ENCODE assay signal across 12 cellular contexts in genomic region chr7:24827027-24827426, GRCh38.
DNase-seq lines count a peak whose midpoint lies in the region; ATAC-seq lines count a peak whose summit lies in the region.
"Had no signal": no experiment of that assay in that cellular context is flagged by ENCODE, and none has a peak within 500 bp of the region (broad histone marks: within the 10 kb centered on the region; RNA-seq: fewer than 3 reads in every experiment).

No MANE protein-coding gene starts in this region.

- no peak for DNase-seq in CD4-positive, alpha-beta memory T cell
- DNase-seq in Karpas-422 (no peak), hypothalamus (lab: John Stamatoyannopoulos, UW) (no peak), NCI-H146 treated with DMSO at 0.1 percent for 48 hours (lab: John Stamatoyannopoulos, UW; ENCODE audit: unreplicated experiment) (no peak), caudate nucleus (lab: John Stamatoyannopoulos, UW) (no peak)
- DNase-seq in activated naive CD8-positive, alpha-beta T cell treated with anti-CD3 and anti-CD28 coated beads, Interleukin-2, amount 10 ng/mL, durations not matched to agents 7 days and 5 days = no peak
- DNase-seq in naive thymus-derived CD4-positive, alpha-beta T cell = no peak
- DNase-seq: NCI-H2107 had no signal

- H3K79me2 ChIP-seq in Karpas-422 (ENCODE audit: low read length) = peaks cover 28% of the 10 kb centered on the region

- H3K9me2 ChIP-seq in Karpas-422 (replicated peaks; ENCODE audit: insufficient read depth, low read length) = no peaks in the 10 kb centered on the region

- H3K9me3 Mint-ChIP-seq in CD4-positive, alpha-beta memory T cell = no peaks in the 10 kb centered on the region
- no peaks in the 10 kb centered on the region for H3K9me3 Mint-ChIP-seq in activated naive CD8-positive, alpha-beta T cell treated with anti-CD3 and anti-CD28 coated beads, Interleukin-2, amount 10 ng/mL, durations not matched to agents 7 days and 5 days
- no peaks in the 10 kb centered on the region for H3K9me3 Mint-ChIP-seq in naive thymus-derived CD4-positive, alpha-beta T cell
- H3K9me3 Mint-ChIP-seq: brain, CD14-positive monocyte had no signal

- H3K9ac ChIP-seq in Karpas-422 (ENCODE audit: low read length) = peak overlapping the region; percentile 8; the same call in 1 of the 2 replicates
- H3K9ac ChIP-seq: KMS-11 had no signal

- no peaks in the 10 kb centered on the region for H3K9me3 ChIP-seq in CD4-positive, alpha-beta memory T cell (ENCODE audit: control insufficient read depth in 1 of 2, low read length in 2 of 2)
- no peaks in the 10 kb centered on the region for H3K9me3 ChIP-seq in Karpas-422 (ENCODE audit: low read length)
- no peaks in the 10 kb centered on the region for H3K9me3 ChIP-seq in naive thymus-derived CD4-positive, alpha-beta T cell (ENCODE audit: control insufficient read depth in 2 of 3, low read length in 3 of 3)

- H3K36me3 ChIP-seq in CD4-positive, alpha-beta memory T cell (ENCODE audit: insufficient read depth, low read length) = peaks cover 6% of the 10 kb centered on the region
- peaks cover 69% of the 10 kb centered on the region; the same call in 1 of the 2 replicates for H3K36me3 ChIP-seq in Karpas-422 (ENCODE audit: insufficient read depth, low read length)
- peaks cover 0 to 13% (median 8%) of the 10 kb centered on the region in 3 experiments for H3K36me3 ChIP-seq in naive thymus-derived CD4-positive, alpha-beta T cell (ENCODE audit: control insufficient read depth in 2 of 3, insufficient read depth in 3 of 3, low read length in 3 of 3)

- H3K27me3 ChIP-seq in CD4-positive, alpha-beta memory T cell (ENCODE audit: insufficient read depth, low read length) = no peaks in the 10 kb centered on the region
- no peaks in the 10 kb centered on the region for H3K27me3 ChIP-seq in Karpas-422 (ENCODE audit: low read length)
- H3K27me3 ChIP-seq in naive thymus-derived CD4-positive, alpha-beta T cell (ENCODE audit: control insufficient read depth in 2 of 2, insufficient read depth in 2 of 2, low read length in 2 of 2) = no peaks in the 10 kb centered on the region

- H2AFZ ChIP-seq in Karpas-422 (ENCODE audit: low read length) = no peak overlapping the region

- intact Hi-C loops in CD4-positive, alpha-beta memory T cell (cut with micrococcal nuclease) = no loop called here
- intact Hi-C loops in naive thymus-derived CD4-positive, alpha-beta T cell (cut with micrococcal nuclease) = loop anchor here in 1 of 2 donors (10.0 kb wide), 1 partner anchor 252 kb away; the partner anchor contains the start of gene PALS2

- CTCF ChIA-PET in CD4-positive, alpha-beta memory T cell (lab: Charles Lee; ENCODE audit: partially characterized antibody) = interaction anchor here (1.2 to 3.3 kb wide), 10 partner anchors 9 to 272 kb away, joined by 3 to 18 read pairs (median 7); no protein-coding TSS in a partner anchor
- CTCF ChIA-PET in naive thymus-derived CD4-positive, alpha-beta T cell (lab: Charles Lee) = interaction anchor here (1.2 to 2.4 kb wide), 3 partner anchors 14 to 266 kb away, joined by 3 to 8 read pairs (median 7); partner anchors contain the start of gene OSBPL3

- H3K27ac Mint-ChIP-seq in CD4-positive, alpha-beta memory T cell = peak overlapping the region; percentile 87 to 96 (median 91)
- peak overlapping the region; percentile 90 for H3K27ac Mint-ChIP-seq in activated naive CD8-positive, alpha-beta T cell treated with anti-CD3 and anti-CD28 coated beads, Interleukin-2, amount 10 ng/mL, durations not matched to agents 7 days and 5 days
- peak overlapping the region; percentile 84 to 94 (median 88) for H3K27ac Mint-ChIP-seq in naive thymus-derived CD4-positive, alpha-beta T cell

- H3K27me3 Mint-ChIP-seq in CD4-positive, alpha-beta memory T cell = no peaks in the 10 kb centered on the region
- no peaks in the 10 kb centered on the region for H3K27me3 Mint-ChIP-seq in activated naive CD8-positive, alpha-beta T cell treated with anti-CD3 and anti-CD28 coated beads, Interleukin-2, amount 10 ng/mL, durations not matched to agents 7 days and 5 days
- H3K27me3 Mint-ChIP-seq in naive thymus-derived CD4-positive, alpha-beta T cell = no peaks in the 10 kb centered on the region

- H3K4me3 ChIP-seq in CD4-positive, alpha-beta memory T cell (ENCODE audit: low read length in 2 of 2) = peak overlapping the region in 1 of 2 donors; percentile 21
- no peak overlapping the region for H3K4me3 ChIP-seq in Karpas-422 (ENCODE audit: low read length)
- no peak overlapping the region for H3K4me3 ChIP-seq in naive thymus-derived CD4-positive, alpha-beta T cell (ENCODE audit: low read length)

- H3K27ac ChIP-seq in CD4-positive, alpha-beta memory T cell (ENCODE audit: low read depth, low read length) = peak overlapping the region; percentile 45
- H3K27ac ChIP-seq in Karpas-422 (ENCODE audit: low read length) = peak overlapping the region; percentile 98
- H3K27ac ChIP-seq in naive thymus-derived CD4-positive, alpha-beta T cell (ENCODE audit: low read depth, low read length) = peak overlapping the region; percentile 57
- H3K27ac ChIP-seq in caudate nucleus (ENCODE audit: low read depth, low read length) = no peak overlapping the region
- H3K27ac ChIP-seq: KMS-11 had no signal

- POLR2A ChIA-PET in CD4-positive, alpha-beta memory T cell (lab: Charles Lee; ENCODE audit: partially characterized antibody) = interaction anchor here (0.8 to 3.5 kb wide), 10 partner anchors 9 to 298 kb away, joined by 3 to 38 read pairs (median 6); partner anchors contain the start of genes CYCS and OSBPL3
- POLR2A ChIA-PET in activated naive CD8-positive, alpha-beta T cell treated with anti-CD3 and anti-CD28 coated beads, Interleukin-2, amount 10 ng/mL, durations not matched to agents 7 days and 5 days (lab: Charles Lee) = interaction anchor here (0.8 to 2.5 kb wide), 6 partner anchors 9 to 153 kb away, joined by 3 to 17 read pairs (median 4); partner anchors contain the start of gene OSBPL3
- POLR2A ChIA-PET in naive thymus-derived CD4-positive, alpha-beta T cell (lab: Charles Lee) = interaction anchor here (0.8 to 1.9 kb wide), 2 partner anchors 153 to 154 kb away, joined by 4 to 7 read pairs; partner anchors contain the start of gene OSBPL3

- peak; percentile 50 for ATAC-seq in activated naive CD8-positive, alpha-beta T cell treated with anti-CD3 and anti-CD28 coated beads, Interleukin-2, amount 10 ng/mL, durations not matched to agents 7 days and 5 days (ENCODE audit: low read depth)
- ATAC-seq in naive thymus-derived CD4-positive, alpha-beta T cell = no peak
- no peak for ATAC-seq in GM18861 (IDR thresholded peaks at IDR 0.05; ENCODE audit: unreplicated experiment)

- peak overlapping the region in 7 of 8 donors; percentile 59 to 89 (median 76) for H3K4me3 Mint-ChIP-seq in CD4-positive, alpha-beta memory T cell
- peak overlapping the region; percentile 70 for H3K4me3 Mint-ChIP-seq in activated naive CD8-positive, alpha-beta T cell treated with anti-CD3 and anti-CD28 coated beads, Interleukin-2, amount 10 ng/mL, durations not matched to agents 7 days and 5 days
- H3K4me3 Mint-ChIP-seq in naive thymus-derived CD4-positive, alpha-beta T cell = peak overlapping the region in 8 of 10 donors; percentile 49 to 78 (median 66)

- H3K4me1 ChIP-seq in CD4-positive, alpha-beta memory T cell (ENCODE audit: insufficient read depth, low read length) = peaks cover 52% of the 10 kb centered on the region
- peaks cover 100% of the 10 kb centered on the region for H3K4me1 ChIP-seq in Karpas-422 (ENCODE audit: low read length)
- peaks cover 23 to 28% of the 10 kb centered on the region in 2 donors for H3K4me1 ChIP-seq in naive thymus-derived CD4-positive, alpha-beta T cell (ENCODE audit: control insufficient read depth in 2 of 2, insufficient read depth in 2 of 2, low read length in 2 of 2)

- H3K4me1 Mint-ChIP-seq in CD4-positive, alpha-beta memory T cell = peaks cover 44 to 63% (median 56%) of the 10 kb centered on the region in 4 donors
- H3K4me1 Mint-ChIP-seq in activated naive CD8-positive, alpha-beta T cell treated with anti-CD3 and anti-CD28 coated beads, Interleukin-2, amount 10 ng/mL, durations not matched to agents 7 days and 5 days = peaks cover 66% of the 10 kb centered on the region
- peaks cover 25 to 81% (median 43%) of the 10 kb centered on the region in 7 donors for H3K4me1 Mint-ChIP-seq in naive thymus-derived CD4-positive, alpha-beta T cell

- no peaks in the 10 kb centered on the region for H4K20me1 ChIP-seq in Karpas-422 (ENCODE audit: insufficient read depth, low read depth, low read length)

- peaks cover 22 to 39% of the 10 kb centered on the region in 2 donors for H3K36me3 Mint-ChIP-seq in CD4-positive, alpha-beta memory T cell
- peaks cover 54% of the 10 kb centered on the region for H3K36me3 Mint-ChIP-seq in activated naive CD8-positive, alpha-beta T cell treated with anti-CD3 and anti-CD28 coated beads, Interleukin-2, amount 10 ng/mL, durations not matched to agents 7 days and 5 days
- peaks cover 0 to 67% (median 15%) of the 10 kb centered on the region in 5 donors for H3K36me3 Mint-ChIP-seq in naive thymus-derived CD4-positive, alpha-beta T cell
- H3K36me3 Mint-ChIP-seq: brain had no signal

- no peak overlapping the region for H3K4me2 ChIP-seq in Karpas-422 (ENCODE audit: low read depth, low read length, poor library complexity, severe bottlenecking)
- H3K4me2 ChIP-seq: KMS-11 had no signal
